Comparison of ENCODE assay signal across 1 cellular context in the genomic region with DNA sequence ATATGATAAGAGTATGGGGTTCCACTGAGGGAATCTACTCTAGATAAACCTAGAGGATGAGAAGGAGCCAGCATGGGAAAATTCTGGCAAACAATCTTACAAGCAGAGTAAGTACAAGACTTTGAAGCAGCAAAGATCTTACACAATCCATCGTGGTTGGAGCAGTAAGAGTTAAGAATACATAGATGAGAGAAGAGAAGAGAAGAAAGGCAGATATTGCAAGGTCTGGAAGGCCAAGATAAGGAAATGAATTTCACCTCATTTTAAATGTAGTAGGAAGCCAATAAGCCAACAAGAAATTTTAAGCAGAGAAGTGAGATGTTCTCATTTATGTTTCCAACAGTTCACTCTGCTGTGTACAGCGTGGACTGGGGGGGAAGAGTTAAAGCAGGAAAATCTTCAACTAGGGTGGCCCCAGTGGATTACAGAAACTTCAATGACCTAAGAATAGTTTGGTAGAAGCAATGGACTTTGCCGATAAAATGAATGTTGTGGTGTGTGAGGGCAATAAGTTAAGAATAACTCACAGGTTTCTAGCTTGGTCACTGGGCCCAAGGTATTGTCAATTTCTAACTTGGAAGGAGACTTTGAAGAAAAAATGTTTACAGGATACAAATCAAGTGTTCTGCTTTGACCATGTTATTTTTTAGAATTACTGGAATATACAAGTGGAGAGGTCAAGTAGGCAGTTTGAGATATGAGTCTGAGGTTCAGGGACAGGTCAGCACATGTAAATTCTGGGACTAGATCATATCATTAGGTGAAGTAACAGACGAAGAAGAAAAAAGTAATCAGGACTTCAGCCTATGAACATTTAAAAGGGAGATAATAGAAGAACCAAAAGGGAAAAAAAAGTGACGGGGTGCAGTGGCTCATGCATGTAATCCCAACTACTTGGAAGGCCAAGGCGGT.
TF ChIP-seq lines count a peak whose summit lies in the region.

No MANE protein-coding gene starts in this region.

TF ChIP-seq in K562, 482 proteins besides CTCF, POLR2A, EP300 and RAD21 (continued from another document and continues in another):
- TF ChIP-seq, protein P1, sequence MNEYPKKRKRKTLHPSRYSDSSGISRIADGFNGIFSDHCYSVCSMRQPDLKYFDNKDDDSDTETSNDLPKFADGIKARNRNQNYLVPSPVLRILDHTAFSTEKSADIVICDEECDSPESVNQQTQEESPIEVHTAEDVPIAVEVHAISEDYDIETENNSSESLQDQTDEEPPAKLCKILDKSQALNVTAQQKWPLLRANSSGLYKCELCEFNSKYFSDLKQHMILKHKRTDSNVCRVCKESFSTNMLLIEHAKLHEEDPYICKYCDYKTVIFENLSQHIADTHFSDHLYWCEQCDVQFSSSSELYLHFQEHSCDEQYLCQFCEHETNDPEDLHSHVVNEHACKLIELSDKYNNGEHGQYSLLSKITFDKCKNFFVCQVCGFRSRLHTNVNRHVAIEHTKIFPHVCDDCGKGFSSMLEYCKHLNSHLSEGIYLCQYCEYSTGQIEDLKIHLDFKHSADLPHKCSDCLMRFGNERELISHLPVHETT (CRISPR knock-in tag; conservative IDR thresholded peaks at IDR 0.05 in 1 of 2, IDR thresholded peaks at IDR 0.05 in 1 of 2) = no peak
- no peak for TF ChIP-seq NRF1 (conservative IDR thresholded peaks at IDR 0.05 in 1 of 2, IDR thresholded peaks at IDR 0.05 in 1 of 2)
- no peak for TF ChIP-seq ZNF354B (CRISPR knock-in tag; IDR thresholded peaks at IDR 0.05)
- TF ChIP-seq NR3C1 (CRISPR knock-in tag; IDR thresholded peaks at IDR 0.05) = no peak
- TF ChIP-seq ZNF77 (CRISPR knock-in tag; IDR thresholded peaks at IDR 0.05) = no peak
- no peak for TF ChIP-seq BRF2 (IDR thresholded peaks at IDR 0.05; ENCODE audit: borderline replicate concordance, insufficient read depth, insufficient read length)
- TF ChIP-seq IRF1 (CRISPR knock-in tag; IDR thresholded peaks at IDR 0.05; ENCODE audit: borderline replicate concordance) = no peak
- no peak for TF ChIP-seq USF2 (CRISPR knock-in tag; IDR thresholded peaks at IDR 0.05)
- TF ChIP-seq, protein P2, sequence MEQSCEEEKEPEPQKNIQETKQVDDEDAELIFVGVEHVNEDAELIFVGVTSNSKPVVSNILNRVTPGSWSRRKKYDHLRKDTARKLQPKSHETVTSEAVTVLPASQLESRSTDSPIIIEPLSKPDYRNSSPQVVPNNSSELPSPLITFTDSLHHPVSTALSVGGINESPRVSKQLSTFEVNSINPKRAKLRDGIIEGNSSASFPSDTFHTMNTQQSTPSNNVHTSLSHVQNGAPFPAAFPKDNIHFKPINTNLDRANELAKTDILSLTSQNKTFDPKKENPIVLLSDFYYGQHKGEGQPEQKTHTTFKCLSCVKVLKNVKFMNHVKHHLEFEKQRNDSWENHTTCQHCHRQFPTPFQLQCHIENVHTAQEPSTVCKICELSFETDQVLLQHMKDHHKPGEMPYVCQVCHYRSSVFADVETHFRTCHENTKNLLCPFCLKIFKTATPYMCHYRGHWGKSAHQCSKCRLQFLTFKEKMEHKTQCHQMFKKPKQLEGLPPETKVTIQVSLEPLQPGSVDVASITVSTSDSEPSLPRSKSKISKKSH (CRISPR knock-in tag; IDR thresholded peaks at IDR 0.05) = no peak
- TF ChIP-seq ZNF3 (CRISPR knock-in tag; IDR thresholded peaks at IDR 0.05) = no peak
- TF ChIP-seq FUS (optimal IDR thresholded peaks at IDR 0.05; ENCODE audit: low read depth, low read length) = no peak
- no peak for TF ChIP-seq SIN3B (IDR thresholded peaks at IDR 0.05; ENCODE audit: low read depth)
- TF ChIP-seq MXI1 (IDR thresholded peaks at IDR 0.05; ENCODE audit: low read depth, low read length) = no peak
- TF ChIP-seq, protein P3, sequence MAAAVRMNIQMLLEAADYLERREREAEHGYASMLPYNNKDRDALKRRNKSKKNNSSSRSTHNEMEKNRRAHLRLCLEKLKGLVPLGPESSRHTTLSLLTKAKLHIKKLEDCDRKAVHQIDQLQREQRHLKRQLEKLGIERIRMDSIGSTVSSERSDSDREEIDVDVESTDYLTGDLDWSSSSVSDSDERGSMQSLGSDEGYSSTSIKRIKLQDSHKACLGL (CRISPR knock-in tag; IDR thresholded peaks at IDR 0.05; ENCODE audit: borderline replicate concordance, poor library complexity, severe bottlenecking) = no peak
- no peak for TF ChIP-seq PTBP1 (IDR thresholded peaks at IDR 0.05; ENCODE audit: low read depth, low read length)
- peak; percentile 84 for TF ChIP-seq RBBP5 (IDR thresholded peaks at IDR 0.05; ENCODE audit: borderline replicate concordance, insufficient read depth, low read length, poor library complexity, severe bottlenecking)
- TF ChIP-seq ZNF41 (CRISPR knock-in tag; conservative IDR thresholded peaks at IDR 0.05) = no peak
- no peak for TF ChIP-seq PRMT5 (CRISPR knock-in tag; IDR thresholded peaks at IDR 0.05)
- TF ChIP-seq, protein P4, sequence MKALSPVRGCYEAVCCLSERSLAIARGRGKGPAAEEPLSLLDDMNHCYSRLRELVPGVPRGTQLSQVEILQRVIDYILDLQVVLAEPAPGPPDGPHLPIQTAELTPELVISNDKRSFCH (CRISPR knock-in tag; IDR thresholded peaks at IDR 0.05) = no peak
- TF ChIP-seq, protein P4 (tag; IDR thresholded peaks at IDR 0.05) = no peak
- no peak for TF ChIP-seq TSC22D4 (tag; IDR thresholded peaks at IDR 0.05)
- TF ChIP-seq CEBPZ (IDR thresholded peaks at IDR 0.05; ENCODE audit: borderline replicate concordance, low read depth, low read length) = no peak
- TF ChIP-seq, protein P5, sequence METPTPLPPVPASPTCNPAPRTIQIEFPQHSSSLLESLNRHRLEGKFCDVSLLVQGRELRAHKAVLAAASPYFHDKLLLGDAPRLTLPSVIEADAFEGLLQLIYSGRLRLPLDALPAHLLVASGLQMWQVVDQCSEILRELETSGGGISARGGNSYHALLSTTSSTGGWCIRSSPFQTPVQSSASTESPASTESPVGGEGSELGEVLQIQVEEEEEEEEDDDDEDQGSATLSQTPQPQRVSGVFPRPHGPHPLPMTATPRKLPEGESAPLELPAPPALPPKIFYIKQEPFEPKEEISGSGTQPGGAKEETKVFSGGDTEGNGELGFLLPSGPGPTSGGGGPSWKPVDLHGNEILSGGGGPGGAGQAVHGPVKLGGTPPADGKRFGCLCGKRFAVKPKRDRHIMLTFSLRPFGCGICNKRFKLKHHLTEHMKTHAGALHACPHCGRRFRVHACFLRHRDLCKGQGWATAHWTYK (CRISPR knock-in tag; IDR thresholded peaks at IDR 0.05) = no peak
- TF ChIP-seq EP400 (IDR thresholded peaks at IDR 0.05) = peak; percentile 35; the same call in 1 of the 2 replicates
- TF ChIP-seq MAZ (CRISPR knock-in tag; conservative IDR thresholded peaks at IDR 0.05 in 1 of 2, IDR thresholded peaks at IDR 0.05 in 1 of 2) = no peak
- peak; percentile 38 for TF ChIP-seq MYC (IDR thresholded peaks at IDR 0.05; ENCODE audit: low read depth, low read length)
- TF ChIP-seq MYC (CRISPR knock-in tag; IDR thresholded peaks at IDR 0.05; ENCODE audit: borderline replicate concordance, low read depth) = no peak
- TF ChIP-seq HNRNPH1 (optimal IDR thresholded peaks at IDR 0.05; ENCODE audit: low read depth, low read length) = no peak
- no peak for TF ChIP-seq STAG1 (CRISPR knock-in tag; IDR thresholded peaks at IDR 0.05; ENCODE audit: borderline replicate concordance)
- peak; percentile 57 for TF ChIP-seq FOSL1 (tag; conservative IDR thresholded peaks at IDR 0.05)
- TF ChIP-seq ETV1 (tag; conservative IDR thresholded peaks at IDR 0.05; ENCODE audit: low read depth) = peak; percentile 55
- TF ChIP-seq PATZ1 (CRISPR knock-in tag; IDR thresholded peaks at IDR 0.05; ENCODE audit: borderline replicate concordance) = no peak
- no peak for TF ChIP-seq TCFL5 (CRISPR knock-in tag; conservative IDR thresholded peaks at IDR 0.05)
- TF ChIP-seq DPF2 (IDR thresholded peaks at IDR 0.05) = peak; percentile 97
- TF ChIP-seq ZKSCAN8 (CRISPR knock-in tag; IDR thresholded peaks at IDR 0.05) = no peak
